20 cellular contexts compared by ENCODE assay signal in genomic region chr12:92312463-92312970, GRCh38.
"Had no signal": no experiment of that assay in that cellular context is flagged by ENCODE, and none has a peak within 500 bp of the region (broad histone marks: within the 10 kb centered on the region; RNA-seq: fewer than 3 reads in every experiment).

No MANE protein-coding gene starts in this region.

- H3K27me3 ChIP-seq: esophagus squamous epithelium, tibial nerve had no signal

- H3K4me1 ChIP-seq: esophagus squamous epithelium, lower lobe of right lung had no signal

- H3K27ac ChIP-seq: esophagus squamous epithelium, lower lobe of right lung had no signal

- H3K36me3 ChIP-seq: esophagus squamous epithelium, lower lobe of right lung, tibial nerve had no signal

- H3K9me3 ChIP-seq: esophagus squamous epithelium, lower lobe of right lung, tibial nerve had no signal

- DNase-seq: activated CD4-positive, alpha-beta T cell treated with anti-CD3 and anti-CD28 coated beads for 4 hours; activated CD4-positive, alpha-beta T cell treated with anti-CD3 and anti-CD28 coated beads, Interleukin-2, amount 50 U/mL, for 4 hours; activated CD4-positive, CD25-positive, alpha-beta regulatory T cell; activated naive CD4-positive, alpha-beta T cell; activated T-cell treated with anti-CD3 and anti-CD28 coated beads for 4 hours; activated T-cell treated with anti-CD3 and anti-CD28 coated beads, Interleukin-2, amount 50 U/mL, for 72 hours; dermis blood vessel endothelial cell; effector CD4-positive, alpha-beta T cell; esophagus squamous epithelium; head of caudate nucleus; lower lobe of right lung; mesendoderm; natural killer cell; right cardiac atrium; stimulated activated CD4-positive, alpha-beta T cell treated with anti-CD3 and anti-CD28 coated beads, Interleukin-2, amount 100 ng/mL, for 48 hours; stimulated activated naive CD4-positive, alpha-beta T cell treated with Interleukin-2 at 50 U/mL for 16 hours had no signal

- FAIRE-seq: bronchial epithelial cell, colon had no signal

- ATAC-seq: activated naive CD4-positive, alpha-beta T cell treated with anti-CD3 and anti-CD28 coated beads, Interleukin-2, amount 50 U/mL, for 72 hours; activated T-cell treated with anti-CD3 and anti-CD28 coated beads, Interleukin-2, amount 50 U/mL, for 72 hours; lower lobe of right lung; natural killer cell had no signal

- H3K4me3 ChIP-seq: esophagus squamous epithelium, lower lobe of right lung, tibial nerve had no signal
